ENCODE assay signal across 8 cellular contexts in genomic region chr1:43565600-43566360, GRCh38. TPM values are rescaled to one million over a fixed set of nuclear protein-coding genes. Genes with fewer than 3 reads are reported as not detected.
DNase-seq lines count a peak whose midpoint lies in the region; ATAC-seq and TF ChIP-seq lines count a peak whose summit lies in the region.

No MANE protein-coding gene starts in this region.

- no peak for TF ChIP-seq CTCF in Peyer's patch (IDR thresholded peaks at IDR 0.05)
- no peak for TF ChIP-seq CTCF in astrocyte of the cerebellum (IDR thresholded peaks at IDR 0.05; ENCODE audit: low read depth, low read length, missing control alignments)

- no peaks in the 10 kb centered on the region for H3K27me3 ChIP-seq in Peyer's patch
- no peaks in the 10 kb centered on the region for H3K27me3 ChIP-seq in iPS-18a (ENCODE audit: control insufficient read depth, insufficient read depth, low read length)

- ATAC-seq in GM21390 (IDR thresholded peaks at IDR 0.05; ENCODE audit: unreplicated experiment) (no peak), HG02981 (IDR thresholded peaks at IDR 0.05; ENCODE audit: unreplicated experiment) (no peak), GM18502 (IDR thresholded peaks at IDR 0.05; ENCODE audit: poor library complexity, unreplicated experiment) (no peak)

- H3K4me1 ChIP-seq in Peyer's patch (peaks cover 0 to 16% (median 4%) of the 10 kb centered on the region in 4 donors), iPS-18a (ENCODE audit: control insufficient read depth, low read depth, low read length) (peaks cover 16% of the 10 kb centered on the region)

- peak; percentile 93 for DNase-seq in GM03348 (ENCODE audit: low spot score)
- peak in 2 of 3 donors; percentile 54 to 74 for DNase-seq in Peyer's patch
- DNase-seq in astrocyte of the cerebellum (ENCODE audit: low read depth): no peak
- no peak for DNase-seq in skeletal muscle cell (ENCODE audit: low read depth)

- peak overlapping the region in 1 of 4 donors; percentile 10 for H3K27ac ChIP-seq in Peyer's patch
- no peak overlapping the region for H3K27ac ChIP-seq in iPS-18a (ENCODE audit: low read length)

- no peak for TF ChIP-seq POLR2A in Peyer's patch (IDR thresholded peaks at IDR 0.05)

- H3K36me3 ChIP-seq in Peyer's patch (peaks cover 0 to 22% (median 0%) of the 10 kb centered on the region in 3 donors), iPS-18a (ENCODE audit: control insufficient read depth, low read depth, low read length) (peaks cover 10% of the 10 kb centered on the region)

- in situ Hi-C loops in astrocyte of the cerebellum (cut with HindIII; ENCODE audit: low sequenced_read_pairs): no loop called here

- H3K9ac ChIP-seq in iPS-18a (ENCODE audit: low read length): no peak overlapping the region

- peak overlapping the region; percentile 25 to 47 (median 44) for H3K4me3 ChIP-seq in Peyer's patch
- peak overlapping the region; percentile 44 for H3K4me3 ChIP-seq in astrocyte of the cerebellum (ENCODE audit: low read depth, low read length)
- H3K4me3 ChIP-seq in iPS-18a (ENCODE audit: low read length): peak overlapping the region; percentile 41
- peak overlapping the region; percentile 50 for H3K4me3 ChIP-seq in skeletal muscle cell (ENCODE audit: low read depth, low read length)

- H3K9me3 ChIP-seq in Peyer's patch (no peaks in the 10 kb centered on the region), iPS-18a (ENCODE audit: control insufficient read depth, low read depth, low read length) (no peaks in the 10 kb centered on the region)

RNA-seq across cellular contexts. Expression of gene PTPRF, which starts 35.1 kb away (rescaled TPM):
- total RNA-seq in Peyer's patch: 100 to 1,000 TPM; 149 to 613 (median 528) TPM

Comparison
In these comparisons a context has a peak if more than half of its experiments do, and no peak if none do; other contexts are left out.
1. DNase-seq: peak in GM03348 (single experiment) and Peyer's patch (2 of 3); none in astrocyte of the cerebellum (single experiment) and skeletal muscle cell (single experiment).
2. Peak in every context shown above with its lines, with median percentiles within 50 percentile points of each other: H3K4me3 ChIP-seq.